18 cellular contexts compared by ENCODE assay signal in the genomic region with DNA sequence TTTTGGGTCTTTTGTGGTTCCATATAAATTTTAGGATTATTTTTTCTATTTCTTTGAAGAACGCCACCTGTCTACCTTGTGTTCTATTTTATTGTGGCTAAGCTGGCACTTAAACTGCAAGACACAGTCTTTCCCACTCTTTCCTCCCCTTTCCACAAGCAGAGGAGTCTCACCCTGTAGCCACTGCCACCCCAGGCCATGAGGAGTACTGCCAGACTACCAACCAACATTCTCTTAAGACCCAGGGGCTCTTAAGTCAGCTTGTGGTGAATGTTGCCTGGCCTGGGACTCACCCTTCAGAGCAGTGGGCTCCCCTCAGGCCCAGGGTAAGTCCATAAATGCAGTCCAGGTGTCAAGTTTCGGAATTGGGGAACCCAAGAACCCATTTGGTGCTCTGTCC. TPM values are rescaled to one million over a fixed set of nuclear protein-coding genes. Genes with fewer than 3 reads are reported as not detected.
DNase-seq lines count a peak whose midpoint lies in the region; ATAC-seq and TF ChIP-seq lines count a peak whose summit lies in the region.
"Had no signal": no experiment of that assay in that cellular context is flagged by ENCODE, and none has a peak within 500 bp of the region (broad histone marks: within the 10 kb centered on the region; RNA-seq: fewer than 3 reads in every experiment).

No MANE protein-coding gene starts in this region.

- TF ChIP-seq CTCF in DND-41 (IDR thresholded peaks at IDR 0.05; ENCODE audit: borderline replicate concordance, extremely low read depth, low read length, poor library complexity, severe bottlenecking), result peak; percentile 25
- peak; percentile 26; the same call in 1 of the 3 replicates for TF ChIP-seq CTCF in H9 (conservative IDR thresholded peaks at IDR 0.05)

- H4K8ac ChIP-seq in H9 (replicated peaks; ENCODE audit: insufficient read length, low read depth, low read length) (no peak overlapping the region), mesendoderm (ENCODE audit: low read depth, low read length) (no peak overlapping the region)

- no peaks in the 10 kb centered on the region for H3K79me1 ChIP-seq in H9 (ENCODE audit: insufficient read depth, low read depth, low read length, poor library complexity, severe bottlenecking)
- H3K79me1 ChIP-seq in mesendoderm (ENCODE audit: low read length), result no peaks in the 10 kb centered on the region

- CTCF ChIA-PET in naive thymus-derived CD4-positive, alpha-beta T cell (lab: Charles Lee), result no interaction called here
- CTCF ChIA-PET in activated naive CD4-positive, alpha-beta T cell treated with anti-CD3 and anti-CD28 coated beads, Interleukin-2, amount 10 ng/mL, durations not matched to agents 7 days and 5 days (lab: Charles Lee), result no interaction called here

- H3K9ac ChIP-seq in DND-41 (ENCODE audit: low read depth, low read length) (no peak overlapping the region), H9 (ENCODE audit: extremely low read depth, insufficient read length, low read length) (no peak overlapping the region), mesendoderm (ENCODE audit: low read length) (no peak overlapping the region)

- H3K56ac ChIP-seq in H9 (ENCODE audit: insufficient read length, low read depth, low read length) (no peak overlapping the region), mesendoderm (ENCODE audit: low read length) (no peak overlapping the region)

- no peaks in the 10 kb centered on the region for H3K27me3 ChIP-seq in DND-41 (ENCODE audit: insufficient read depth, low read length, poor library complexity)
- H3K27me3 ChIP-seq in H9 (ENCODE audit: insufficient read depth, low read length), result no peaks in the 10 kb centered on the region
- no peaks in the 10 kb centered on the region for H3K27me3 ChIP-seq in mesendoderm (ENCODE audit: insufficient read depth, low read length, poor library complexity)
- no peaks in the 10 kb centered on the region for H3K27me3 ChIP-seq in naive thymus-derived CD4-positive, alpha-beta T cell (ENCODE audit: control insufficient read depth in 2 of 2, insufficient read depth in 2 of 2, low read length in 2 of 2)

- H3K18ac ChIP-seq in H9 (ENCODE audit: insufficient read length, low read depth, low read length), result no peak overlapping the region
- no peak overlapping the region for H3K18ac ChIP-seq in mesendoderm (ENCODE audit: low read length)

- no peak overlapping the region for H2AK5ac ChIP-seq in H9 (ENCODE audit: insufficient read length, low read length)
- no peak overlapping the region for H2AK5ac ChIP-seq in mesendoderm (ENCODE audit: low read length)

- H2BK15ac ChIP-seq in H9 (ENCODE audit: low read depth, low read length) (no peak overlapping the region), mesendoderm (replicated peaks; ENCODE audit: low read depth) (no peak overlapping the region)

- no peak overlapping the region for H3K4ac ChIP-seq in H9 (ENCODE audit: low read depth, low read length)
- H3K4ac ChIP-seq in mesendoderm (ENCODE audit: low read depth, low read length), result no peak overlapping the region

- no peaks in the 10 kb centered on the region for H3K79me2 ChIP-seq in DND-41 (ENCODE audit: insufficient read depth, low read length)
- no peaks in the 10 kb centered on the region for H3K79me2 ChIP-seq in H9 (ENCODE audit: insufficient read depth, low read length)
- H3K79me2 ChIP-seq in mesendoderm (ENCODE audit: control insufficient read depth, insufficient read depth, low read length), result no peaks in the 10 kb centered on the region

- H3K9me3 ChIP-seq in DND-41 (ENCODE audit: insufficient read depth, low read length, severe bottlenecking), result no peaks in the 10 kb centered on the region
- peaks cover 28% of the 10 kb centered on the region for H3K9me3 ChIP-seq in H9 (ENCODE audit: control insufficient read depth, low read depth, low read length)
- no peaks in the 10 kb centered on the region for H3K9me3 ChIP-seq in naive thymus-derived CD4-positive, alpha-beta T cell (ENCODE audit: control insufficient read depth in 2 of 3, low read length in 3 of 3)

- no peak for DNase-seq in DND-41
- peak; percentile 29 for DNase-seq in H9
- DNase-seq in SK-MEL-5 (ENCODE audit: low read depth, low spot score), result peak; percentile 8
- DNase-seq in mesendoderm, result peak; percentile 47
- no peak for DNase-seq in naive thymus-derived CD4-positive, alpha-beta T cell
- DNase-seq in stimulated activated naive CD8-positive, alpha-beta T cell treated with anti-CD3 and anti-CD28 coated beads, Interleukin-15, amount 100 ng/mL, for 72 hours, result no peak
- no peak for DNase-seq in activated naive CD4-positive, alpha-beta T cell treated with anti-CD3 and anti-CD28 coated beads, Interleukin-2, amount 10 ng/mL, durations not matched to agents 7 days and 5 days
- DNase-seq: ACHN; C1 segment of cervical spinal cord; Calu3; CD4-positive, alpha-beta T cell; DMS153; Karpas-422 had no signal

- no peak overlapping the region for H3K27ac ChIP-seq in DND-41 (ENCODE audit: low read length)
- no peak overlapping the region for H3K27ac ChIP-seq in H9 (ENCODE audit: insufficient read length, low read depth, low read length)
- H3K27ac ChIP-seq in mesendoderm (ENCODE audit: low read depth, low read length), result no peak overlapping the region
- no peak overlapping the region for H3K27ac ChIP-seq in naive thymus-derived CD4-positive, alpha-beta T cell (ENCODE audit: low read depth, low read length)
- H3K27ac ChIP-seq: HL-60 had no signal

- no peaks in the 10 kb centered on the region for H3K23me2 ChIP-seq in H9 (ENCODE audit: insufficient read length, low read depth, low read length, poor library complexity, severe bottlenecking)

- H4K20me1 ChIP-seq in DND-41 (ENCODE audit: insufficient read depth, low read length) (no peaks in the 10 kb centered on the region), H9 (ENCODE audit: control insufficient read depth, insufficient read depth, insufficient read length) (no peaks in the 10 kb centered on the region)

- H2AFZ ChIP-seq in DND-41 (ENCODE audit: low read depth, low read length) (no peak overlapping the region), H9 (ENCODE audit: low read length) (no peak overlapping the region)

- H3K36me3 ChIP-seq in DND-41 (ENCODE audit: insufficient read depth, low read length) (no peaks in the 10 kb centered on the region), mesendoderm (ENCODE audit: control insufficient read depth, insufficient read depth, low read length) (no peaks in the 10 kb centered on the region)
- no peaks in the 10 kb centered on the region for H3K36me3 ChIP-seq in naive thymus-derived CD4-positive, alpha-beta T cell (ENCODE audit: control insufficient read depth in 2 of 3, insufficient read depth in 3 of 3, low read length in 3 of 3)

- no peak overlapping the region for H3K4me3 Mint-ChIP-seq in H9
- no peak overlapping the region for H3K4me3 Mint-ChIP-seq in naive thymus-derived CD4-positive, alpha-beta T cell
- H3K4me3 Mint-ChIP-seq in stimulated activated naive CD8-positive, alpha-beta T cell treated with anti-CD3 and anti-CD28 coated beads, Interleukin-15, amount 100 ng/mL, for 72 hours, result no peak overlapping the region
- no peak overlapping the region for H3K4me3 Mint-ChIP-seq in activated naive CD4-positive, alpha-beta T cell treated with anti-CD3 and anti-CD28 coated beads, Interleukin-2, amount 10 ng/mL, durations not matched to agents 7 days and 5 days
- H3K4me3 Mint-ChIP-seq: B cell; CD4-positive, alpha-beta T cell had no signal

- H3K4me3 ChIP-seq in DND-41 (ENCODE audit: low read depth in 1 of 2, low read length in 2 of 2), result no peak overlapping the region
- no peak overlapping the region for H3K4me3 ChIP-seq in mesendoderm (ENCODE audit: low read length)
- no peak overlapping the region for H3K4me3 ChIP-seq in naive thymus-derived CD4-positive, alpha-beta T cell (ENCODE audit: low read length)
- H3K4me3 ChIP-seq: GM12878, K562 had no signal

- no peaks in the 10 kb centered on the region for H3K4me1 Mint-ChIP-seq in H9
- H3K4me1 Mint-ChIP-seq in naive thymus-derived CD4-positive, alpha-beta T cell, result no peaks in the 10 kb centered on the region
- H3K4me1 Mint-ChIP-seq in stimulated activated naive CD8-positive, alpha-beta T cell treated with anti-CD3 and anti-CD28 coated beads, Interleukin-15, amount 100 ng/mL, for 72 hours, result no peaks in the 10 kb centered on the region
- no peaks in the 10 kb centered on the region for H3K4me1 Mint-ChIP-seq in activated naive CD4-positive, alpha-beta T cell treated with anti-CD3 and anti-CD28 coated beads, Interleukin-2, amount 10 ng/mL, durations not matched to agents 7 days and 5 days
- H3K4me1 Mint-ChIP-seq: B cell had no signal

- POLR2A ChIA-PET in naive thymus-derived CD4-positive, alpha-beta T cell (lab: Charles Lee), result no interaction called here

- no peak overlapping the region for H3T11ph ChIP-seq in H9 (ENCODE audit: low read length)

- no peak for ATAC-seq in DND-41 (ENCODE audit: insufficient read depth, low read depth)
- ATAC-seq in naive thymus-derived CD4-positive, alpha-beta T cell, result no peak
- ATAC-seq in stimulated activated naive CD8-positive, alpha-beta T cell treated with anti-CD3 and anti-CD28 coated beads, Interleukin-15, amount 100 ng/mL, for 72 hours, result no peak
- ATAC-seq: GM12878, HCT116, K562 had no signal

- no peak overlapping the region for H3K14ac ChIP-seq in H9 (ENCODE audit: insufficient read depth, low read length)

- H2BK20ac ChIP-seq in H9 (ENCODE audit: low read depth, low read length, poor library complexity, severe bottlenecking), result no peak overlapping the region

- H3K27me3 Mint-ChIP-seq in H9 (ENCODE audit: low read depth), result peaks cover 4% of the 10 kb centered on the region; the same call in 1 of the 2 replicates
- H3K27me3 Mint-ChIP-seq in naive thymus-derived CD4-positive, alpha-beta T cell, result peaks cover 0 to 4% (median 0%) of the 10 kb centered on the region in 5 donors
- H3K27me3 Mint-ChIP-seq in stimulated activated naive CD8-positive, alpha-beta T cell treated with anti-CD3 and anti-CD28 coated beads, Interleukin-15, amount 100 ng/mL, for 72 hours, result no peaks in the 10 kb centered on the region
- H3K27me3 Mint-ChIP-seq in activated naive CD4-positive, alpha-beta T cell treated with anti-CD3 and anti-CD28 coated beads, Interleukin-2, amount 10 ng/mL, durations not matched to agents 7 days and 5 days, result no peaks in the 10 kb centered on the region
- H3K27me3 Mint-ChIP-seq: B cell; CD4-positive, alpha-beta T cell had no signal

- no peak overlapping the region for H2BK12ac ChIP-seq in H9 (ENCODE audit: insufficient read length, low read depth, low read length)

- in situ Hi-C loops in SK-MEL-5 (cut with HindIII; ENCODE audit: low pct_unique_long_range_greater_than_20kb, low sequenced_read_pairs), result no loop called here

- no CpG with 5 or more reads among the region's 2 CpGs for WGBS in H9 (ENCODE audit: extremely low coverage, insufficient read length, low lambda C conversion rate)
- no CpG with 5 or more reads among the region's 2 CpGs for WGBS in mesendoderm (ENCODE audit: extremely low coverage, insufficient coverage, low lambda C conversion rate)

- peaks cover 0 to 5% (median 0%) of the 10 kb centered on the region in 3 experiments; a peak in 4 of 7 replicates for H3K36me3 Mint-ChIP-seq in H9 (ENCODE audit: insufficient read depth in 1 of 3, low read depth in 3 of 3)
- H3K36me3 Mint-ChIP-seq in naive thymus-derived CD4-positive, alpha-beta T cell, result no peaks in the 10 kb centered on the region
- H3K36me3 Mint-ChIP-seq in activated naive CD4-positive, alpha-beta T cell treated with anti-CD3 and anti-CD28 coated beads, Interleukin-2, amount 10 ng/mL, durations not matched to agents 7 days and 5 days, result no peaks in the 10 kb centered on the region

- H3K9me3 Mint-ChIP-seq in H9, result peaks cover 67 to 70% of the 10 kb centered on the region in 2 experiments
- no peaks in the 10 kb centered on the region for H3K9me3 Mint-ChIP-seq in naive thymus-derived CD4-positive, alpha-beta T cell
- H3K9me3 Mint-ChIP-seq in stimulated activated naive CD8-positive, alpha-beta T cell treated with anti-CD3 and anti-CD28 coated beads, Interleukin-15, amount 100 ng/mL, for 72 hours, result no peaks in the 10 kb centered on the region
- H3K9me3 Mint-ChIP-seq in activated naive CD4-positive, alpha-beta T cell treated with anti-CD3 and anti-CD28 coated beads, Interleukin-2, amount 10 ng/mL, durations not matched to agents 7 days and 5 days, result no peaks in the 10 kb centered on the region
- H3K9me3 Mint-ChIP-seq: CD4-positive, alpha-beta T cell had no signal

- H2BK5ac ChIP-seq in H9 (ENCODE audit: insufficient read length, low read length), result no peak overlapping the region
- H2BK5ac ChIP-seq in mesendoderm (ENCODE audit: low read length), result no peak overlapping the region

- H3K23ac ChIP-seq in H9 (ENCODE audit: insufficient read length, low read depth, low read length) (no peak overlapping the region), mesendoderm (ENCODE audit: low read length) (no peak overlapping the region)

- H3K4me1 ChIP-seq in DND-41 (ENCODE audit: insufficient read depth, low read length) (peaks cover 7% of the 10 kb centered on the region; the same call in 1 of the 2 replicates), H9 (ENCODE audit: insufficient read depth, low read length) (no peaks in the 10 kb centered on the region), mesendoderm (ENCODE audit: control insufficient read depth, low read depth, low read length) (no peaks in the 10 kb centered on the region)
- H3K4me1 ChIP-seq in naive thymus-derived CD4-positive, alpha-beta T cell (ENCODE audit: control insufficient read depth in 2 of 2, insufficient read depth in 2 of 2, low read length in 2 of 2), result no peaks in the 10 kb centered on the region

- no peak overlapping the region for H4K91ac ChIP-seq in H9 (ENCODE audit: insufficient read length, low read depth, low read length)

- no peak overlapping the region for H3K27ac Mint-ChIP-seq in H9
- H3K27ac Mint-ChIP-seq in naive thymus-derived CD4-positive, alpha-beta T cell, result no peak overlapping the region
- no peak overlapping the region for H3K27ac Mint-ChIP-seq in stimulated activated naive CD8-positive, alpha-beta T cell treated with anti-CD3 and anti-CD28 coated beads, Interleukin-15, amount 100 ng/mL, for 72 hours
- no peak overlapping the region for H3K27ac Mint-ChIP-seq in activated naive CD4-positive, alpha-beta T cell treated with anti-CD3 and anti-CD28 coated beads, Interleukin-2, amount 10 ng/mL, durations not matched to agents 7 days and 5 days
- H3K27ac Mint-ChIP-seq: B cell; CD4-positive, alpha-beta T cell had no signal

- H2BK120ac ChIP-seq in H9 (ENCODE audit: low read depth, low read length, poor library complexity, severe bottlenecking) (no peak overlapping the region), mesendoderm (ENCODE audit: low read depth, low read length) (no peak overlapping the region)

- H4K5ac ChIP-seq in H9 (ENCODE audit: insufficient read length, low read depth, low read length) (no peak overlapping the region), mesendoderm (ENCODE audit: low read length) (no peak overlapping the region)

- H3K4me2 ChIP-seq in DND-41 (ENCODE audit: insufficient read depth, low read length), result no peak overlapping the region
- no peak overlapping the region for H3K4me2 ChIP-seq in H9 (ENCODE audit: insufficient read depth, insufficient read length, low read length)
- no peak overlapping the region for H3K4me2 ChIP-seq in mesendoderm (ENCODE audit: low read length)

- intact Hi-C loops in naive thymus-derived CD4-positive, alpha-beta T cell (cut with micrococcal nuclease), result no loop called here

RNA-seq across cellular contexts. Expression of a gene that starts 58.0 kb away (rescaled TPM):
- 39.2 and 44.6 TPM in 2 replicates for total RNA-seq in H9 (2021)
- total RNA-seq in SK-MEL-5 (2014; rRNA removed; shearing (Covaris generic)), result 21.5 and 24.9 TPM in 2 replicates
- polyA plus RNA-seq in SK-MEL-5 (2015; cell fraction: cytosol; rRNA removed), result 24.5 and 28.9 TPM in 2 replicates
- 63.6 and 80.8 TPM in 2 replicates for polyA plus RNA-seq in SK-MEL-5 (2015; cell fraction: nucleus; rRNA removed)
- polyA plus RNA-seq in mesendoderm (2013, experiment 1 of 2), result 27.2 TPM
- 29.5 TPM for polyA plus RNA-seq in mesendoderm (2013, experiment 2 of 2)
- 10 to 100 TPM; 50.6 to 84.2 (median 76.8) TPM for total RNA-seq in naive thymus-derived CD4-positive, alpha-beta T cell
- polyA plus RNA-seq in naive thymus-derived CD4-positive, alpha-beta T cell, result 1 to 10 TPM; 4.5 to 6.4 TPM

Comparison
In these comparisons a context has a peak if more than half of its experiments do, and no peak if none do; other contexts are left out.
1. DNase-seq: peak in H9 (single experiment), SK-MEL-5 (single experiment) and mesendoderm (single experiment); none in DND-41 (single experiment), naive thymus-derived CD4-positive, alpha-beta T cell (0 of 9), stimulated activated naive CD8-positive, alpha-beta T cell treated with anti-CD3 and anti-CD28 coated beads, Interleukin-15, amount 100 ng/mL, for 72 hours (0 of 2) and activated naive CD4-positive, alpha-beta T cell treated with anti-CD3 and anti-CD28 coated beads, Interleukin-2, amount 10 ng/mL, durations not matched to agents 7 days and 5 days (single experiment).